8 cellular contexts compared by ENCODE assay signal in genomic region chr19:57280913-57281425, GRCh38. TPM values are rescaled to one million over a fixed set of nuclear protein-coding genes. Genes with fewer than 3 reads are reported as not detected.
A peak's percentile ranks its signal among the peaks of the same experiment; 100 is the strongest.
DNase-seq lines count a peak whose midpoint lies in the region; ATAC-seq and TF ChIP-seq lines count a peak whose summit lies in the region.

No MANE protein-coding gene starts in this region.

- no peak for TF ChIP-seq CTCF in mesothelial cell of epicardium (IDR thresholded peaks at IDR 0.05; ENCODE audit: unreplicated experiment)

- peaks cover 15% of the 10 kb centered on the region for H3K36me3 ChIP-seq in H7 (replicated peaks; ENCODE audit: control insufficient read depth, insufficient read depth, low read length)

- H3K9me3 Mint-ChIP-seq in mesothelial cell of epicardium: no peaks in the 10 kb centered on the region

- H3K27me3 Mint-ChIP-seq in T-helper 17 cell: no peaks in the 10 kb centered on the region
- no peaks in the 10 kb centered on the region for H3K27me3 Mint-ChIP-seq in mesothelial cell of epicardium (ENCODE audit: low read depth)

- ATAC-seq in T-helper 17 cell (peak; percentile 0), HG02623 (IDR thresholded peaks at IDR 0.05; ENCODE audit: unreplicated experiment) (no peak)

- H3K36me3 Mint-ChIP-seq in T-helper 17 cell (ENCODE audit: low read depth): peaks cover 7% of the 10 kb centered on the region
- peaks cover 10% of the 10 kb centered on the region for H3K36me3 Mint-ChIP-seq in mesothelial cell of epicardium

- peak overlapping the region; percentile 94 for H3K4me3 ChIP-seq in H7 (ENCODE audit: insufficient read depth, low read depth, low read length)
- H3K4me3 ChIP-seq in skeletal muscle cell (ENCODE audit: low read depth, low read length): peak overlapping the region; percentile 92

- H3K27me3 ChIP-seq in H7 (ENCODE audit: control insufficient read depth, insufficient read depth, low read length): no peaks in the 10 kb centered on the region

- DNase-seq in COR-L47 (lab: John Stamatoyannopoulos, UW): peak; percentile 27
- no peak for DNase-seq in H7
- no peak for DNase-seq in T-helper 17 cell
- peak; percentile 28 for DNase-seq in fibroblast of peridontal ligament (ENCODE audit: extremely low read depth)
- no peak for DNase-seq in skeletal muscle cell (ENCODE audit: low read depth)
- no peak for DNase-seq in mesothelial cell of epicardium (ENCODE audit: low spot score in 2 of 2, unreplicated experiment in 2 of 2)
- no peak for DNase-seq in NCI-H226

- H3K4me3 Mint-ChIP-seq in T-helper 17 cell (no peak overlapping the region), mesothelial cell of epicardium (no peak overlapping the region)

- H3K4me1 Mint-ChIP-seq in T-helper 17 cell (peaks cover 28% of the 10 kb centered on the region), mesothelial cell of epicardium (peaks cover 17% of the 10 kb centered on the region)

- H3K27ac Mint-ChIP-seq in T-helper 17 cell (no peak overlapping the region), mesothelial cell of epicardium (no peak overlapping the region)

- H3K9me3 ChIP-seq in T-helper 17 cell (ENCODE audit: control insufficient read depth, low read length, poor library complexity, severe bottlenecking): no peaks in the 10 kb centered on the region

RNA-seq across cellular contexts. Expression of gene ZNF460, which starts 0.7 kb away (rescaled TPM):
- 23.7 and 29.7 TPM in 2 replicates for total RNA-seq in H7 (2014; rRNA removed; shearing (Covaris generic))
- total RNA-seq in T-helper 17 cell: 10 to 100 TPM; 69.1 to 73.1 TPM
- total RNA-seq in mesothelial cell of epicardium: 72.7 to 80.0 TPM (median 76.2 TPM) in 3 replicates

RNA-seq across cellular contexts. Expression of gene ZNF543, which starts 39.3 kb away (rescaled TPM):
- 12.7 and 16.4 TPM in 2 replicates for total RNA-seq in H7 (2014; rRNA removed; shearing (Covaris generic))
- 1 to 10 TPM; 5.3 TPM for total RNA-seq in T-helper 17 cell
- total RNA-seq in mesothelial cell of epicardium: 11.7 to 12.1 TPM (median 12.0 TPM) in 3 replicates

RNA-seq across cellular contexts. Expression of gene ZNF805, which starts 40.5 kb away (rescaled TPM):
- 13.1 and 15.1 TPM in 2 replicates for total RNA-seq in H7 (2014; rRNA removed; shearing (Covaris generic))
- total RNA-seq in T-helper 17 cell (10 to 100 TPM; 31.6 to 32.7 TPM), mesothelial cell of epicardium (20.8 to 23.3 TPM (median 21.1 TPM) in 3 replicates)

RNA-seq across cellular contexts. Expression of gene AURKC, which starts 50.1 kb away (rescaled TPM):
- 8.5 and 16.3 TPM in 2 replicates for total RNA-seq in H7 (2014; rRNA removed; shearing (Covaris generic))
- 1 to 10 TPM in 1 of 2 donors, under 1 TPM in 1; 0.55 to 1.2 TPM for total RNA-seq in T-helper 17 cell
- 1.1 to 1.4 TPM (median 1.3 TPM) in 3 replicates for total RNA-seq in mesothelial cell of epicardium

Comparison
In these comparisons a context has a peak if more than half of its experiments do, and no peak if none do; other contexts are left out.
1. DNase-seq: peak in COR-L47 (single experiment) and fibroblast of peridontal ligament (single experiment); none in H7 (single experiment), T-helper 17 cell (0 of 3), skeletal muscle cell (single experiment), mesothelial cell of epicardium (0 of 2) and NCI-H226 (single experiment).